1 cellular context compared by ENCODE assay signal in the genomic region with DNA sequence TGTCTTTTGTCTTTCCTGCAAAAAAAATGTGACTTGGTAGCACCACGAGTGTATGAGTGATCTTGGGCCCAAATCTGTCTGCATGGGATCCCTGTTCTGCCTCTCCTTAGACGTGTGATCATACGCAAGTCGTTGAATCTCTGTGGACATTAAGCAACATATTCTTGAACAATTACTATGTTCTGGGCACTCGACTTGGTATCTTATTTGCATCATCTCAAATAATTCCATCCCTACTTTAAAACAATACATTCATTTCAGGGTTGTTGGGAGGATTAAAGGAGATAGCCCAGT.
TF ChIP-seq lines count a peak whose summit lies in the region.

No MANE protein-coding gene starts in this region.

TF ChIP-seq in HCT116, 20 proteins besides CTCF, POLR2A, EP300 and RAD21 (continued from another document):
- TF ChIP-seq ZNF274 (IDR thresholded peaks at IDR 0.05; ENCODE audit: low read depth, low read length) (no peak), ELF1 (IDR thresholded peaks at IDR 0.05; ENCODE audit: borderline replicate concordance, low read depth) (no peak), TCF7L2 (IDR thresholded peaks at IDR 0.05; ENCODE audit: borderline replicate concordance, extremely low read depth, insufficient read depth, insufficient read length) (no peak), POLR2AphosphoS5 (IDR thresholded peaks at IDR 0.05; ENCODE audit: low read depth, low read length) (no peak)
- TF ChIP-seq, protein P1, sequence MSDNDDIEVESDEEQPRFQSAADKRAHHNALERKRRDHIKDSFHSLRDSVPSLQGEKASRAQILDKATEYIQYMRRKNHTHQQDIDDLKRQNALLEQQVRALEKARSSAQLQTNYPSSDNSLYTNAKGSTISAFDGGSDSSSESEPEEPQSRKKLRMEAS (IDR thresholded peaks at IDR 0.05), result no peak
